8 cellular contexts compared by ENCODE assay signal in genomic region chr17:45247429-45248131, GRCh38. TPM values are rescaled to one million over a fixed set of nuclear protein-coding genes. Genes with fewer than 3 reads are reported as not detected.
A peak's percentile ranks its signal among the peaks of the same experiment; 100 is the strongest.
DNase-seq lines count a peak whose midpoint lies in the region; ATAC-seq and TF ChIP-seq lines count a peak whose summit lies in the region.

No MANE protein-coding gene starts in this region.

- H3K4me1 Mint-ChIP-seq in CD4-positive, alpha-beta memory T cell = peaks cover 24 to 80% (median 51%) of the 10 kb centered on the region in 4 donors

- intact Hi-C loops in CD4-positive, alpha-beta memory T cell (cut with micrococcal nuclease) = loop anchor here (1.0 to 5.0 kb wide), 10 partner anchors 12 to 185 kb away; partner anchors contain the start of genes HEXIM1, HEXIM2, MAP3K14 and NMT1

- peak overlapping the region; percentile 91 for H3K27ac ChIP-seq in CD4-positive, alpha-beta memory T cell (ENCODE audit: low read depth, low read length)

- TF ChIP-seq CTCF in epithelial cell of esophagus (IDR thresholded peaks at IDR 0.05; ENCODE audit: insufficient read depth, low read depth, low read length, missing control alignments) = no peak

- CTCF ChIA-PET in CD4-positive, alpha-beta memory T cell (lab: Charles Lee; ENCODE audit: partially characterized antibody) = interaction anchor here (0.6 to 8.9 kb wide), 19 partner anchors 9 to 163 kb away, joined by 3 to 58 read pairs (median 5); partner anchors contain the start of genes ACBD4, FMNL1 and MAP3K14

- peak; percentile 68 for ATAC-seq in GM19467 (IDR thresholded peaks at IDR 0.05; ENCODE audit: unreplicated experiment)

- peaks cover 74% of the 10 kb centered on the region for H3K4me1 ChIP-seq in CD4-positive, alpha-beta memory T cell (ENCODE audit: insufficient read depth, low read length)
- peaks cover 37% of the 10 kb centered on the region for H3K4me1 ChIP-seq in mucosa of stomach (ENCODE audit: control insufficient read depth, insufficient read depth, low read length)

- no peaks in the 10 kb centered on the region for H3K27me3 ChIP-seq in CD4-positive, alpha-beta memory T cell (ENCODE audit: insufficient read depth, low read length)
- peaks cover 4% of the 10 kb centered on the region for H3K27me3 ChIP-seq in mucosa of stomach (ENCODE audit: control insufficient read depth, insufficient read depth, low read length)

- peak; percentile 92 to 99 (median 93) for DNase-seq in CD4-positive, alpha-beta memory T cell
- DNase-seq in HPDE6-E6E7 (ENCODE audit: extremely low spot score) (peak; percentile 99), NOMO-1 (lab: John Stamatoyannopoulos, UW; ENCODE audit: unreplicated experiment in 2 of 2) (peak; percentile 96 to 98), epithelial cell of esophagus (ENCODE audit: low read depth) (peak; percentile 95)
- peak; percentile 97 for DNase-seq in activated CD8-positive, alpha-beta memory T cell treated with anti-CD3 and anti-CD28 coated beads, Interleukin-2, amount 50 U/mL, for 4 hours
- DNase-seq in stimulated activated CD8-positive, alpha-beta memory T cell treated with anti-CD3 and anti-CD28 coated beads, Interleukin-7, amount 100 ng/mL, for 4 hours (ENCODE audit: low read depth in 2 of 2) = peak; percentile 94 to 96

- H3K36me3 Mint-ChIP-seq in CD4-positive, alpha-beta memory T cell = peaks cover 18 to 60% of the 10 kb centered on the region in 2 donors

- peak overlapping the region; percentile 42 to 81 for H3K4me3 ChIP-seq in CD4-positive, alpha-beta memory T cell (ENCODE audit: low read length in 2 of 2)
- H3K4me3 ChIP-seq in epithelial cell of esophagus (ENCODE audit: low read length) (peak overlapping the region; percentile 62), mucosa of stomach (ENCODE audit: low read length) (peak overlapping the region; percentile 49)

- H3K9ac ChIP-seq in mucosa of stomach (ENCODE audit: low read length) = peak overlapping the region; percentile 80

- H3K36me3 ChIP-seq in CD4-positive, alpha-beta memory T cell (ENCODE audit: insufficient read depth, low read length) = peaks cover 50% of the 10 kb centered on the region
- H3K36me3 ChIP-seq in mucosa of stomach (ENCODE audit: control insufficient read depth, insufficient read depth, low read length) = no peaks in the 10 kb centered on the region

- H3K4me3 Mint-ChIP-seq in CD4-positive, alpha-beta memory T cell = peak overlapping the region; percentile 85 to 91 (median 89)

- H3K27me3 Mint-ChIP-seq in CD4-positive, alpha-beta memory T cell = no peaks in the 10 kb centered on the region

- peak overlapping the region; percentile 94 to 99 (median 98) for H3K27ac Mint-ChIP-seq in CD4-positive, alpha-beta memory T cell

- no peaks in the 10 kb centered on the region for H3K9me3 Mint-ChIP-seq in CD4-positive, alpha-beta memory T cell

- H3K9me3 ChIP-seq in CD4-positive, alpha-beta memory T cell (ENCODE audit: control insufficient read depth in 1 of 2, low read length in 2 of 2) = no peaks in the 10 kb centered on the region
- no peaks in the 10 kb centered on the region for H3K9me3 ChIP-seq in mucosa of stomach (ENCODE audit: control insufficient read depth, low read length)

- POLR2A ChIA-PET in CD4-positive, alpha-beta memory T cell (lab: Charles Lee; ENCODE audit: partially characterized antibody) = interaction anchor here (0.7 to 30.3 kb wide), 18 partner anchors 9 to 187 kb away, joined by 3 to 1143 read pairs (median 10); partner anchors contain the start of genes FMNL1, HEXIM1, HEXIM2 and MAP3K14

RNA-seq across cellular contexts. Expression of gene SPATA32, which starts 14.3 kb away (rescaled TPM):
- under 1 TPM; 0.22 to 0.41 TPM for total RNA-seq in CD4-positive, alpha-beta memory T cell
- polyA plus RNA-seq in CD4-positive, alpha-beta memory T cell = under 1 TPM; 0.25 to 0.49 TPM

RNA-seq across cellular contexts. Expression of gene FMNL1, which starts 25.9 kb away (rescaled TPM):
- total RNA-seq in CD4-positive, alpha-beta memory T cell = 100 to 1,000 TPM; 403 to 405 TPM
- polyA plus RNA-seq in CD4-positive, alpha-beta memory T cell = 10 to 100 TPM in 1 of 2 donors, 1 to 10 TPM in 1; 8.1 to 64.4 TPM

Comparison
In these comparisons a context has a peak if more than half of its experiments do, and no peak if none do; other contexts are left out.
1. Peak in every context shown above with its lines: DNase-seq, ATAC-seq, H3K4me3 ChIP-seq and H3K27ac ChIP-seq.